ENCODE assay signal across 1 cellular context in the genomic region with DNA sequence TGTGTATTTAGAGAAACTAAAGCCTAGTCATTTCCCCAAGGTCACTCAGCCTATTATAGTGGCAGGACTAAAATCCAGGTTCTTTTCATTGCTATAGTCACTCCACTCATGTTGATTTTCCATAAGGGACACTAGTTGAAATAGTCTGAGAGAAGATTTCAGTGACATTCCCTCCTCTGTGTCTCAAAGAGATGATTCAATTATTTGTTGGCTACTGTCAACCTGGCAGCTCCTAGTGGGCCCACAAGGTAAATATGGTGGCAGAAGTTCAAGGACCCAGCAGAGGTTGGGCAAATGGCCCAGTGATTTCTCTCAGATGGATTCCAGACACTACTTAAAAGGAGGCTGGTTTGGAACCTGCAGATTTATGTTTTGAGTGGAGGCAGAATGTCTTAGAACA.
TF ChIP-seq lines count a peak whose summit lies in the region.

No MANE protein-coding gene starts in this region.

TF ChIP-seq in HepG2, 621 proteins besides CTCF, POLR2A, EP300 and RAD21 (continued from another document and continues in another):
- TF ChIP-seq RXRA (CRISPR knock-in tag; IDR thresholded peaks at IDR 0.05) (peak; percentile 71; the same call in 1 of the 2 replicates), ATF6 (CRISPR knock-in tag; conservative IDR thresholded peaks at IDR 0.05) (0 out of 2 replicates have a peak, but pooled peaks have one; percentile 24), ZNF646 (CRISPR knock-in tag; IDR thresholded peaks at IDR 0.05) (no peak), ZSCAN12 (CRISPR knock-in tag; IDR thresholded peaks at IDR 0.05) (no peak), ZNF264 (CRISPR knock-in tag; IDR thresholded peaks at IDR 0.05) (peak; percentile 63; the same call in 1 of the 2 replicates), ZNF546 (CRISPR knock-in tag; conservative IDR thresholded peaks at IDR 0.05) (no peak), ZC3H4 (CRISPR knock-in tag; IDR thresholded peaks at IDR 0.05; ENCODE audit: borderline replicate concordance) (no peak), SNAPC5 (CRISPR knock-in tag; IDR thresholded peaks at IDR 0.05; ENCODE audit: borderline replicate concordance) (no peak), PHF20 (CRISPR knock-in tag; IDR thresholded peaks at IDR 0.05) (no peak), HMGA1 (CRISPR knock-in tag; conservative IDR thresholded peaks at IDR 0.05) (no peak), ZFP62 (CRISPR knock-in tag; IDR thresholded peaks at IDR 0.05) (no peak), ZFYVE20 (CRISPR knock-in tag; IDR thresholded peaks at IDR 0.05; ENCODE audit: borderline replicate concordance, low read depth) (no peak), ZNF460 (CRISPR knock-in tag; IDR thresholded peaks at IDR 0.05; ENCODE audit: borderline replicate concordance) (no peak; the same call in 1 of the 2 replicates), WIZ (CRISPR knock-in tag; IDR thresholded peaks at IDR 0.05) (no peak), ZBTB33 (CRISPR knock-in tag; IDR thresholded peaks at IDR 0.05) (no peak), NR1H2 (CRISPR knock-in tag; IDR thresholded peaks at IDR 0.05; ENCODE audit: borderline replicate concordance, low read depth) (no peak), KAT7 (CRISPR knock-in tag; IDR thresholded peaks at IDR 0.05; ENCODE audit: borderline replicate concordance) (no peak), ZFAT (CRISPR knock-in tag; conservative IDR thresholded peaks at IDR 0.05) (no peak), ZKSCAN8 (CRISPR knock-in tag; IDR thresholded peaks at IDR 0.05; ENCODE audit: borderline replicate concordance) (no peak; the same call in 1 of the 2 replicates), ZNF224 (CRISPR knock-in tag; IDR thresholded peaks at IDR 0.05) (no peak), ZNF414 (CRISPR knock-in tag; IDR thresholded peaks at IDR 0.05) (no peak), HBP1 (CRISPR knock-in tag; IDR thresholded peaks at IDR 0.05; ENCODE audit: low read depth) (no peak), ZNF678 (CRISPR knock-in tag; IDR thresholded peaks at IDR 0.05) (no peak), SMYD3 (CRISPR knock-in tag; IDR thresholded peaks at IDR 0.05) (no peak), ZNF331 (CRISPR knock-in tag; IDR thresholded peaks at IDR 0.05) (peak; percentile 56; the same call in 1 of the 2 replicates), KLF6 (CRISPR knock-in tag; IDR thresholded peaks at IDR 0.05) (no peak), HES4 (CRISPR knock-in tag; IDR thresholded peaks at IDR 0.05; ENCODE audit: borderline replicate concordance) (no peak), SMAD3 (CRISPR knock-in tag; IDR thresholded peaks at IDR 0.05) (no peak), SP5 (CRISPR knock-in tag; IDR thresholded peaks at IDR 0.05; ENCODE audit: borderline replicate concordance, low read depth) (peak; percentile 46; the same call in 1 of the 2 replicates), RARA (CRISPR knock-in tag; IDR thresholded peaks at IDR 0.05) (peak; percentile 96), TBL1XR1 (IDR thresholded peaks at IDR 0.05; ENCODE audit: borderline replicate concordance, low read length, partially characterized antibody) (no peak), ATRX (CRISPR knock-in tag; IDR thresholded peaks at IDR 0.05; ENCODE audit: borderline replicate concordance) (no peak), ARNT2 (CRISPR knock-in tag; IDR thresholded peaks at IDR 0.05; ENCODE audit: low read depth) (0 out of 2 replicates have a peak, but pooled peaks have one; percentile 21), NRL (CRISPR knock-in tag; IDR thresholded peaks at IDR 0.05; ENCODE audit: borderline replicate concordance) (no peak), TBX3 (IDR thresholded peaks at IDR 0.05; ENCODE audit: borderline replicate concordance) (no peak), MTA1 (CRISPR knock-in tag; IDR thresholded peaks at IDR 0.05; ENCODE audit: borderline replicate concordance) (no peak), SATB2 (CRISPR knock-in tag; IDR thresholded peaks at IDR 0.05) (no peak), ZNF513 (CRISPR knock-in tag; conservative IDR thresholded peaks at IDR 0.05) (no peak), PTBP1 (IDR thresholded peaks at IDR 0.05; ENCODE audit: low read depth, low read length, poor library complexity, severe bottlenecking) (no peak), ZNF577 (CRISPR knock-in tag; IDR thresholded peaks at IDR 0.05; ENCODE audit: borderline replicate concordance, low read depth) (no peak), SRSF4 (IDR thresholded peaks at IDR 0.05; ENCODE audit: low read depth, low read length, poor library complexity, severe bottlenecking) (no peak), MEF2D (CRISPR knock-in tag; IDR thresholded peaks at IDR 0.05) (no peak), MTA3 (CRISPR knock-in tag; IDR thresholded peaks at IDR 0.05) (no peak), ZBTB3 (CRISPR knock-in tag; IDR thresholded peaks at IDR 0.05; ENCODE audit: borderline replicate concordance, low read depth) (no peak), ARID2 (CRISPR knock-in tag; IDR thresholded peaks at IDR 0.05; ENCODE audit: borderline replicate concordance) (no peak), MTF2 (CRISPR knock-in tag; IDR thresholded peaks at IDR 0.05; ENCODE audit: borderline replicate concordance) (no peak)
- TF ChIP-seq, protein P1, sequence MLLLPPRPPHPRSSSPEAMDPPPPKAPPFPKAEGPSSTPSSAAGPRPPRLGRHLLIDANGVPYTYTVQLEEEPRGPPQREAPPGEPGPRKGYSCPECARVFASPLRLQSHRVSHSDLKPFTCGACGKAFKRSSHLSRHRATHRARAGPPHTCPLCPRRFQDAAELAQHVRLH (CRISPR knock-in tag; IDR thresholded peaks at IDR 0.05; ENCODE audit: borderline replicate concordance, low read depth): no peak
- TF ChIP-seq, protein P2, sequence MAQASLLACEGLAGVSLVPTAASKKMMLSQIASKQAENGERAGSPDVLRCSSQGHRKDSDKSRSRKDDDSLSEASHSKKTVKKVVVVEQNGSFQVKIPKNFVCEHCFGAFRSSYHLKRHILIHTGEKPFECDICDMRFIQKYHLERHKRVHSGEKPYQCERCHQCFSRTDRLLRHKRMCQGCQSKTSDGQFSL (CRISPR knock-in tag; IDR thresholded peaks at IDR 0.05): no peak
- TF ChIP-seq, protein P3, sequence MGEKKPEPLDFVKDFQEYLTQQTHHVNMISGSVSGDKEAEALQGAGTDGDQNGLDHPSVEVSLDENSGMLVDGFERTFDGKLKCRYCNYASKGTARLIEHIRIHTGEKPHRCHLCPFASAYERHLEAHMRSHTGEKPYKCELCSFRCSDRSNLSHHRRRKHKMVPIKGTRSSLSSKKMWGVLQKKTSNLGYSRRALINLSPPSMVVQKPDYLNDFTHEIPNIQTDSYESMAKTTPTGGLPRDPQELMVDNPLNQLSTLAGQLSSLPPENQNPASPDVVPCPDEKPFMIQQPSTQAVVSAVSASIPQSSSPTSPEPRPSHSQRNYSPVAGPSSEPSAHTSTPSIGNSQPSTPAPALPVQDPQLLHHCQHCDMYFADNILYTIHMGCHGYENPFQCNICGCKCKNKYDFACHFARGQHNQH (CRISPR knock-in tag; IDR thresholded peaks at IDR 0.05): peak; percentile 45
- TF ChIP-seq, protein P4, sequence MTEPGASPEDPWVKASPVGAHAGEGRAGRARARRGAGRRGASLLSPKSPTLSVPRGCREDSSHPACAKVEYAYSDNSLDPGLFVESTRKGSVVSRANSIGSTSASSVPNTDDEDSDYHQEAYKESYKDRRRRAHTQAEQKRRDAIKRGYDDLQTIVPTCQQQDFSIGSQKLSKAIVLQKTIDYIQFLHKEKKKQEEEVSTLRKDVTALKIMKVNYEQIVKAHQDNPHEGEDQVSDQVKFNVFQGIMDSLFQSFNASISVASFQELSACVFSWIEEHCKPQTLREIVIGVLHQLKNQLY (CRISPR knock-in tag; IDR thresholded peaks at IDR 0.05): no peak
